Comparison of ENCODE assay signal across 1 cellular context in genomic region chr19:41995959-41996797, GRCh38.
TF ChIP-seq lines count a peak whose summit lies in the region.

No MANE protein-coding gene starts in this region.

TF ChIP-seq in K562, 482 proteins besides CTCF, POLR2A, EP300 and RAD21 (continued from another document):
- TF ChIP-seq CSDE1 (IDR thresholded peaks at IDR 0.05) (peak in 1 of 2 experiments; percentile 93; a peak in 2 of 4 replicates), CTBP1 (IDR thresholded peaks at IDR 0.05; ENCODE audit: borderline replicate concordance) (peak; percentile 51; the same call in 1 of the 2 replicates), HNRNPLL (IDR thresholded peaks at IDR 0.05; ENCODE audit: low read depth, low read length, poor library complexity, severe bottlenecking) (peak; percentile 18), MXI1 (IDR thresholded peaks at IDR 0.05; ENCODE audit: low read depth, low read length) (peak; percentile 61; the same call in 1 of the 2 replicates), RFX1 (IDR thresholded peaks at IDR 0.05) (peak; percentile 99), KDM1A (IDR thresholded peaks at IDR 0.05) (peak; percentile 53 to 76; a peak in 2 of 4 replicates)
TF ChIP-seq in K562: peak in this region for 8.
